Comparison of ENCODE assay signal across 16 cellular contexts in genomic region chr7:110521357-110521756, GRCh38.
DNase-seq lines count a peak whose midpoint lies in the region; ATAC-seq, FAIRE-seq and TF ChIP-seq lines count a peak whose summit lies in the region.
"Had no signal": no experiment of that assay in that cellular context is flagged by ENCODE, and none has a peak within 500 bp of the region (broad histone marks: within the 10 kb centered on the region; RNA-seq: fewer than 3 reads in every experiment).

No MANE protein-coding gene starts in this region.

- DNase-seq in Right ventricle myocardium superior (no peak), left ventricle myocardium superior (no peak), body of pancreas (peak in 2 of 4 donors; percentile 3 to 17), GM12892 (ENCODE audit: insufficient read length) (no peak), HEK293T (ENCODE audit: extremely low spot score) (no peak), NCI-H345 treated with DMSO at 0.1 percent for 48 hours (lab: John Stamatoyannopoulos, UW; ENCODE audit: unreplicated experiment) (no peak)
- DNase-seq: AML-193; Calu3; CD4-positive, CD25-positive, alpha-beta regulatory T cell; EL; KG1; NCI-H1048; NCI-H226; NCI-H526 treated with DMSO at 0.1 percent for 48 hours had no signal

- ATAC-seq in Right ventricle myocardium superior (ENCODE audit: poor library complexity) = peak; percentile 64
- no peak for ATAC-seq in left ventricle myocardium superior
- peak; percentile 17 for ATAC-seq in body of pancreas
- ATAC-seq in GM21619 (IDR thresholded peaks at IDR 0.05; ENCODE audit: unreplicated experiment) = no peak

- POLR2A ChIA-PET in HEK293T (lab: Yijun Ruan, JAX) = no interaction called here

- H3K4me3 ChIP-seq in body of pancreas = no peak overlapping the region
- H3K4me3 ChIP-seq in liver (ENCODE audit: low read depth in 1 of 3, low read length in 3 of 3) = peak overlapping the region in 1 of 3 donors; percentile 29

- H3K36me3 ChIP-seq in body of pancreas (replicated peaks in 1 of 2; ENCODE audit: insufficient read depth in 1 of 2, low read depth in 2 of 2) = no peaks in the 10 kb centered on the region
- no peaks in the 10 kb centered on the region for H3K36me3 ChIP-seq in liver (ENCODE audit: control insufficient read depth in 4 of 4, insufficient read depth in 3 of 4, low read depth in 1 of 4, low read length in 3 of 4)

- H3K4me1 ChIP-seq in body of pancreas = peaks cover 21% of the 10 kb centered on the region
- peaks cover 0 to 34% (median 17%) of the 10 kb centered on the region in 4 donors for H3K4me1 ChIP-seq in liver (ENCODE audit: control insufficient read depth in 4 of 4, insufficient read depth in 4 of 4, low read length in 3 of 4)

- no peak for FAIRE-seq in GM12892 (lab: Jason Lieb, UNC)

- 11 to 24% methylated on average over 6 of the region's 6 CpGs for WGBS in body of pancreas, 2 donors
- WGBS in liver = 32% methylated on average over 6 of the region's 6 CpGs

- TF ChIP-seq CTCF in body of pancreas (IDR thresholded peaks at IDR 0.05) (no peak), liver (IDR thresholded peaks at IDR 0.05; ENCODE audit: low read depth, low read length, missing input control) (no peak)

- no peak overlapping the region for H3K9ac ChIP-seq in liver (ENCODE audit: low read depth in 1 of 2, low read length in 2 of 2)

- CTCF ChIA-PET in HEK293T (lab: Yijun Ruan, JAX) = no interaction called here

- intact Hi-C loops in Right ventricle myocardium superior (cut with DNase I) (no loop called here), left ventricle myocardium superior (cut with micrococcal nuclease) (no loop called here), body of pancreas (cut with DNase I) (no loop called here)

- peak overlapping the region in 1 of 4 donors; percentile 9 for H3K27ac ChIP-seq in body of pancreas
- peak overlapping the region; percentile 76 to 84 for H3K27ac ChIP-seq in liver (ENCODE audit: low read depth in 1 of 2, low read length in 2 of 2)

- H3K9me3 ChIP-seq in body of pancreas (no peaks in the 10 kb centered on the region), liver (ENCODE audit: control insufficient read depth in 4 of 4, low read length in 3 of 4) (no peaks in the 10 kb centered on the region)

- H3K27me3 ChIP-seq in body of pancreas (no peaks in the 10 kb centered on the region), liver (ENCODE audit: control insufficient read depth in 4 of 4, insufficient read depth in 4 of 4, low read length in 3 of 4) (no peaks in the 10 kb centered on the region)

- TF ChIP-seq POLR2A in body of pancreas (IDR thresholded peaks at IDR 0.05) (no peak), GM12892 (IDR thresholded peaks at IDR 0.05; ENCODE audit: low read depth, low read length) (no peak)

- TF ChIP-seq RAD21 in liver (IDR thresholded peaks at IDR 0.05) = no peak

TF ChIP-seq in liver, 16 proteins besides CTCF, POLR2A, EP300 and RAD21 (continues in another document):
- TF ChIP-seq FOXA1 (IDR thresholded peaks at IDR 0.05) (no peak), HNF4A (conservative IDR thresholded peaks at IDR 0.05) (peak; percentile 80 to 82), RXRA (IDR thresholded peaks at IDR 0.05) (peak; percentile 50 to 71), ATF3 (IDR thresholded peaks at IDR 0.05) (no peak), TAF1 (conservative IDR thresholded peaks at IDR 0.05) (no peak), ZBTB33 (IDR thresholded peaks at IDR 0.05) (peak; percentile 54), FOXA2 (IDR thresholded peaks at IDR 0.05) (peak; percentile 36), EGR1 (IDR thresholded peaks at IDR 0.05; ENCODE audit: low read depth in 2 of 2) (no peak), HNF4G (IDR thresholded peaks at IDR 0.05) (peak; percentile 28), MAX (IDR thresholded peaks at IDR 0.05) (no peak), NR2F2 (IDR thresholded peaks at IDR 0.05) (no peak), YY1 (IDR thresholded peaks at IDR 0.05) (peak; percentile 41), JUND (IDR thresholded peaks at IDR 0.05) (peak in 1 of 2 donors; percentile 19), SP1 (IDR thresholded peaks at IDR 0.05) (peak; percentile 73)

TF ChIP-seq in HEK293T, 16 proteins besides CTCF, POLR2A, EP300 and RAD21:
- TF ChIP-seq PKNOX1 (IDR thresholded peaks at IDR 0.05) = no peak
- no peak for TF ChIP-seq HDGF (IDR thresholded peaks at IDR 0.05; ENCODE audit: borderline replicate concordance)
- no peak for TF ChIP-seq FOXK2 (IDR thresholded peaks at IDR 0.05)
- no peak for TF ChIP-seq FOXA1 (IDR thresholded peaks at IDR 0.05)
- no peak for TF ChIP-seq SP1 (IDR thresholded peaks at IDR 0.05)
- no peak for TF ChIP-seq SUZ12 (IDR thresholded peaks at IDR 0.05)
- no peak for TF ChIP-seq CTBP1 (IDR thresholded peaks at IDR 0.05; ENCODE audit: borderline replicate concordance)
- TF ChIP-seq FOXM1 (IDR thresholded peaks at IDR 0.05; ENCODE audit: borderline replicate concordance) = no peak
- TF ChIP-seq LEF1 (IDR thresholded peaks at IDR 0.05; ENCODE audit: borderline replicate concordance) = no peak
- TF ChIP-seq ARNT (IDR thresholded peaks at IDR 0.05) = no peak
TF ChIP-seq in HEK293T: peak in this region for 0.

Comparison
In these comparisons a context has a peak if more than half of its experiments do, and no peak if none do; other contexts are left out.
1. ATAC-seq: peak in Right ventricle myocardium superior (single experiment) and body of pancreas (single experiment); none in left ventricle myocardium superior (single experiment) and GM21619 (single experiment).